ENCODE assay signal across 19 cellular contexts in the genomic region with DNA sequence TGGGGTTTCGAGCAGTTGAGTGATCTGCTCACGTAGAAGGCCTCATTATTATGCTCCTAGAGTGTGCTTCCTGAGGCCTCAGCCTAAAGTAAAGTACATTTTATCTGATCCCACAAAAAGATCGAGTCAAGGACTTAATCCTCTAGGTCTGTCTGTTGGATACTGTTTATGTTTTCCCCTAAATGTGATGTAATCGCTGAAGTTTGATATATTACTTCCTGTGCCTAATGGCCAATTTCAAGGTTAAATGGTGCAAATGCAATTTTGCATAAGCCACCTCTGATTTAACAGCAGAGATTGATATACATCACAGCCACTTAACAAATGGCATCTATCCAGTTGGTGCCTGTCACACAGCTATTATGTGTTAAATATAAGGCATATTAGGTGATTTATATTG. TPM values are rescaled to one million over a fixed set of nuclear protein-coding genes. Genes with fewer than 3 reads are reported as not detected.
DNase-seq lines count a peak whose midpoint lies in the region; ATAC-seq, FAIRE-seq and TF ChIP-seq lines count a peak whose summit lies in the region.
"Had no signal": no experiment of that assay in that cellular context is flagged by ENCODE, and none has a peak within 500 bp of the region (broad histone marks: within the 10 kb centered on the region; RNA-seq: fewer than 3 reads in every experiment).

No MANE protein-coding gene starts in this region.

- no peak for TF ChIP-seq EP300 in A549 (IDR thresholded peaks at IDR 0.05)

- TF ChIP-seq CTCF in A549 (IDR thresholded peaks at IDR 0.05), result no peak

- DNase-seq in A549 (ENCODE audit: low read depth in 1 of 2, low spot score in 1 of 2) (no peak), H4 (ENCODE audit: low spot score) (peak; percentile 5), NCI-H2081 treated with DMSO at 0.1 percent for 48 hours (lab: John Stamatoyannopoulos, UW) (peak; percentile 95), amniotic epithelial cell (ENCODE audit: low read depth) (peak; percentile 63), KG1 (lab: John Stamatoyannopoulos, UW) (no peak)
- no peak for DNase-seq in activated CD4-positive, alpha-beta T cell treated with anti-CD3 and anti-CD28 coated beads, Interleukin-2, amount 50 U/mL, for 48 hours
- DNase-seq: ACHN, AML-193, COR-L47, EL, H9, Right ventricle myocardium superior had no signal

- no peaks in the 10 kb centered on the region for H3K9me3 ChIP-seq in A549

- 4% methylated on average over 4 of the region's 4 CpGs for WGBS in A549 (ENCODE audit: missing lambda C conversion rate)

- CTCF ChIA-PET in A549 (lab: Yijun Ruan, JAX), result no interaction called here

- ATAC-seq in A549 (no peak), HG02870 (IDR thresholded peaks at IDR 0.05; ENCODE audit: unreplicated experiment) (no peak)

- H3K4me2 ChIP-seq in A549, result no peak overlapping the region

- H3K4me3 ChIP-seq in A549, result no peak overlapping the region

- TF ChIP-seq RAD21 in A549 (conservative IDR thresholded peaks at IDR 0.05 in 1 of 2, IDR thresholded peaks at IDR 0.05 in 1 of 2), result no peak

- no peaks in the 10 kb centered on the region for H3K4me1 ChIP-seq in A549

- POLR2A ChIA-PET in A549 (lab: Yijun Ruan, JAX), result no interaction called here

- H3K27ac ChIP-seq in A549, result no peak overlapping the region
- H3K27ac ChIP-seq: HL-60 had no signal

- no peak for TF ChIP-seq POLR2A in A549 (IDR thresholded peaks at IDR 0.05; ENCODE audit: low read length)

- peak; percentile 78 for FAIRE-seq in A549 (lab: Jason Lieb, UNC)
- FAIRE-seq: HTR-8/SVneo, RCC 7860 had no signal

TF ChIP-seq in A549, 52 proteins besides CTCF, POLR2A, EP300 and RAD21:
- TF ChIP-seq CBX8 (IDR thresholded peaks at IDR 0.05) (no peak), BHLHE40 (IDR thresholded peaks at IDR 0.05; ENCODE audit: low read depth, low read length) (no peak), ATOH8 (CRISPR knock-in tag; IDR thresholded peaks at IDR 0.05; ENCODE audit: low read depth) (no peak), TFCP2L1 (CRISPR knock-in tag; IDR thresholded peaks at IDR 0.05) (no peak), HES2 (IDR thresholded peaks at IDR 0.05) (no peak), SMC3 (IDR thresholded peaks at IDR 0.05) (no peak), CHD2 (IDR thresholded peaks at IDR 0.05; ENCODE audit: low read length, partially characterized antibody) (no peak), HOXB13 (CRISPR knock-in tag; IDR thresholded peaks at IDR 0.05; ENCODE audit: low read depth) (no peak), CEBPB (IDR thresholded peaks at IDR 0.05) (no peak), ZSCAN20 (CRISPR knock-in tag; IDR thresholded peaks at IDR 0.05) (no peak), JUNB (IDR thresholded peaks at IDR 0.05) (no peak), FOSL2 (IDR thresholded peaks at IDR 0.05) (no peak), FOSL2 (CRISPR knock-in tag; IDR thresholded peaks at IDR 0.05) (no peak), HOXA7 (CRISPR knock-in tag; IDR thresholded peaks at IDR 0.05) (no peak), FOXS1 (CRISPR knock-in tag; IDR thresholded peaks at IDR 0.05) (no peak), ZC3H11A (IDR thresholded peaks at IDR 0.05) (no peak), HOXB5 (CRISPR knock-in tag; IDR thresholded peaks at IDR 0.05) (no peak), JUN (IDR thresholded peaks at IDR 0.05) (no peak), CHD4 (IDR thresholded peaks at IDR 0.05; ENCODE audit: borderline replicate concordance) (no peak)
- TF ChIP-seq, protein P1, sequence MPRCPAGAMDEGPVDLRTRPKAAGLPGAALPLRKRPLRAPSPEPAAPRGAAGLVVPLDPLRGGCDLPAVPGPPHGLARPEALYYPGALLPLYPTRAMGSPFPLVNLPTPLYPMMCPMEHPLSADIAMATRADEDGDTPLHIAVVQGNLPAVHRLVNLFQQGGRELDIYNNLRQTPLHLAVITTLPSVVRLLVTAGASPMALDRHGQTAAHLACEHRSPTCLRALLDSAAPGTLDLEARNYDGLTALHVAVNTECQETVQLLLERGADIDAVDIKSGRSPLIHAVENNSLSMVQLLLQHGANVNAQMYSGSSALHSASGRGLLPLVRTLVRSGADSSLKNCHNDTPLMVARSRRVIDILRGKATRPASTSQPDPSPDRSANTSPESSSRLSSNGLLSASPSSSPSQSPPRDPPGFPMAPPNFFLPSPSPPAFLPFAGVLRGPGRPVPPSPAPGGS (IDR thresholded peaks at IDR 0.05), result no peak
- TF ChIP-seq, protein P2, sequence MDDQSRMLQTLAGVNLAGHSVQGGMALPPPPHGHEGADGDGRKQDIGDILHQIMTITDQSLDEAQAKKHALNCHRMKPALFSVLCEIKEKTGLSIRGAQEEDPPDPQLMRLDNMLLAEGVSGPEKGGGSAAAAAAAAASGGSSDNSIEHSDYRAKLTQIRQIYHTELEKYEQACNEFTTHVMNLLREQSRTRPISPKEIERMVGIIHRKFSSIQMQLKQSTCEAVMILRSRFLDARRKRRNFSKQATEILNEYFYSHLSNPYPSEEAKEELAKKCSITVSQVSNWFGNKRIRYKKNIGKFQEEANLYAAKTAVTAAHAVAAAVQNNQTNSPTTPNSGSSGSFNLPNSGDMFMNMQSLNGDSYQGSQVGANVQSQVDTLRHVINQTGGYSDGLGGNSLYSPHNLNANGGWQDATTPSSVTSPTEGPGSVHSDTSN (IDR thresholded peaks at IDR 0.05), result no peak

RNA-seq across cellular contexts. Expression of gene SERTM2, which starts 19.4 kb away (rescaled TPM):
- polyA plus RNA-seq in A549 (2011; rRNA removed), result not detected in 2 replicates
- not detected in 2 replicates for polyA plus RNA-seq in A549 (2012; cell fraction: cytosol; rRNA removed)
- not detected in 2 replicates for polyA plus RNA-seq in A549 (2012; cell fraction: nucleus; rRNA removed)
- not detected in 3 replicates for polyA plus RNA-seq in A549 (2017; fragmentation: RNase III; extraction: RNeasy Plus Mini Kit Qiagen cat#74134 plus additional on column Dnase treatment)
- polyA minus RNA-seq in A549 (2011; rRNA and poly(A)+ RNA removed), result not detected in 2 replicates
- 0.74 and 1.5 TPM in 2 replicates for total RNA-seq in H4 (2014; rRNA removed; shearing (Covaris generic))
- total RNA-seq: LHCN-M2, NCI-H460, Right ventricle myocardium superior had no signal
- polyA plus RNA-seq: IgD-negative memory B cell had no signal

Comparison
In these comparisons a context has a peak if more than half of its experiments do, and no peak if none do; other contexts are left out.
1. DNase-seq: peak in H4 (single experiment), NCI-H2081 treated with DMSO at 0.1 percent for 48 hours (single experiment) and amniotic epithelial cell (single experiment); none in A549 (0 of 2), KG1 (single experiment) and activated CD4-positive, alpha-beta T cell treated with anti-CD3 and anti-CD28 coated beads, Interleukin-2, amount 50 U/mL, for 48 hours (0 of 2).